Comparison of ENCODE assay signal across 1 cellular context in the genomic region with DNA sequence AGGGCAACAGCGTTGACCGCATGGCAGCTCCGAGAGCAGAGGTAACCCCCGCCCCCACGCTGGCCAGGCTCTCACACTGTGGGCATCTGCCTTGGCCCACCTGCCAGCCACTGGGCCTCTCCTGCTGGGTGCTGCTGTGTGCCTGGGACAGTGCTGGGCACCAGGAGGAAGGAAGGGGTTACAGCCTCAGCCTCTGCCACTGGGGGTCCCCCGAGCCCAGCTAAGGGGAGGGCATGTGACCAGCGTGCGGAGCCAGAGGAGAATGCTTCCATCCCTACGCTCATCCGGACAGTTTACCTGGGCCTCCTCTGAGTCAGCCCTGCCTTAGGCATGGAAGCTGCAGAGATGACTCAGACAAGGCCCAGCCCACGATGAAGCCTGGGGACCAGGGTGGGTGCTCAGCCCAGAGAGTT.
TF ChIP-seq lines count a peak whose summit lies in the region.

No MANE protein-coding gene starts in this region.

TF ChIP-seq in WTC11, 78 proteins besides CTCF, POLR2A, EP300 and RAD21:
- TF ChIP-seq ZNF423 (CRISPR knock-in tag; IDR thresholded peaks at IDR 0.05): no peak
- TF ChIP-seq, protein P1, sequence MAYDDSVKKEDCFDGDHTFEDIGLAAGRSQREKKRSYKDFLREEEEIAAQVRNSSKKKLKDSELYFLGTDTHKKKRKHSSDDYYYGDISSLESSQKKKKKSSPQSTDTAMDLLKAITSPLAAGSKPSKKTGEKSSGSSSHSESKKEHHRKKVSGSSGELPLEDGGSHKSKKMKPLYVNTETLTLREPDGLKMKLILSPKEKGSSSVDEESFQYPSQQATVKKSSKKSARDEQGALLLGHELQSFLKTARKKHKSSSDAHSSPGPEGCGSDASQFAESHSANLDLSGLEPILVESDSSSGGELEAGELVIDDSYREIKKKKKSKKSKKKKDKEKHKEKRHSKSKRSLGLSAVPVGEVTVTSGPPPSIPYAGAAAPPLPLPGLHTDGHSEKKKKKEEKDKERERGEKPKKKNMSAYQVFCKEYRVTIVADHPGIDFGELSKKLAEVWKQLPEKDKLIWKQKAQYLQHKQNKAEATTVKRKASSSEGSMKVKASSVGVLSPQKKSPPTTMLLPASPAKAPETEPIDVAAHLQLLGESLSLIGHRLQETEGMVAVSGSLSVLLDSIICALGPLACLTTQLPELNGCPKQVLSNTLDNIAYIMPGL (CRISPR knock-in tag; IDR thresholded peaks at IDR 0.05): no peak
TF ChIP-seq in WTC11: peak in this region for 0.
